11 cellular contexts compared by ENCODE assay signal in the genomic region with DNA sequence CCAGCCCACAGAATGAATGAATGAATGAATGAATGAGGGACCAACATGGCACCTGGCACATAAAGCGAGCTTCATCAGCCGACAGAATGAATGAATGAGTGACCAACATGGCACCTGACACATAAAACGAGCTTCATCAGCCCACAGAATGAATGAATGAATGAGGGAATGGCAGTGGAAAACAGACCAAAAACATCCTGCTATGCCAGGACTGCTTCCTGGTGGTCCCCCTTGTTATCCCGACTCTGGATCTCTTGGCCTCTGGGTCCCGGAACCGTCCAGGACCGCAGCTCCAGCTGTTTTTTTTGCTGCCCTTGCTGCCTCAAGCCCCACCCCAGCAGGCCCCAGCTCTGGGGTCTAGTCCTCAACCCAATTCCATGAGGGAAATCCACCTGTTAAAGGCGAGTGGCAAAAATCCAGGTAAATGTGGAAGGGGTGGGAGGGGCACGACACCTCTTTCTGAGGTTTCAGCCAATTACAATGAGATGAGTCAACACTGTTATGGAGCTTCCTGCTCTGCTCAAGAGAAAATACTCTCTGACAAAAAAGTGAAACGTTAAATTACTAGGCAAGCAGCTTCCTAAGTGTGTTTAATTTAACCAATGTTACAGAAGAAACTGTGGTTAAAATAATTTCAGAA.
A peak's percentile ranks its signal among the peaks of the same experiment; 100 is the strongest.
DNase-seq lines count a peak whose midpoint lies in the region; ATAC-seq and TF ChIP-seq lines count a peak whose summit lies in the region.
"Had no signal": no experiment of that assay in that cellular context is flagged by ENCODE, and none has a peak within 500 bp of the region (broad histone marks: within the 10 kb centered on the region; RNA-seq: fewer than 3 reads in every experiment).

No MANE protein-coding gene starts in this region.

- H3K9me3 ChIP-seq in psoas muscle: no peaks in the 10 kb centered on the region

- H3K4me1 ChIP-seq in mesendoderm (ENCODE audit: control insufficient read depth, low read depth, low read length): peaks cover 2% of the 10 kb centered on the region
- no peaks in the 10 kb centered on the region for H3K4me1 ChIP-seq in psoas muscle

- intact Hi-C loops in psoas muscle (cut with DNase I): no loop called here

- TF ChIP-seq CTCF in psoas muscle (IDR thresholded peaks at IDR 0.05): no peak

- H3K27me3 ChIP-seq in mesendoderm (ENCODE audit: insufficient read depth, low read length, poor library complexity) (no peaks in the 10 kb centered on the region), psoas muscle (ENCODE audit: insufficient read depth in 3 of 3, low read length in 2 of 3) (no peaks in the 10 kb centered on the region)
- H3K27me3 ChIP-seq: brain microvascular endothelial cell had no signal

- H3K79me2 ChIP-seq in mesendoderm (ENCODE audit: control insufficient read depth, insufficient read depth, low read length): no peaks in the 10 kb centered on the region

- no peak overlapping the region for H2AK5ac ChIP-seq in mesendoderm (ENCODE audit: low read length)

- no peak overlapping the region for H3K4ac ChIP-seq in mesendoderm (ENCODE audit: low read depth, low read length)

- H3K27ac ChIP-seq in mesendoderm (ENCODE audit: low read depth, low read length): no peak overlapping the region
- H3K27ac ChIP-seq in psoas muscle: no peak overlapping the region
- H3K27ac ChIP-seq: brain microvascular endothelial cell had no signal

- no peak overlapping the region for H2BK120ac ChIP-seq in mesendoderm (ENCODE audit: low read depth, low read length)

- H4K5ac ChIP-seq in mesendoderm (ENCODE audit: low read length): no peak overlapping the region

- H3K23ac ChIP-seq in mesendoderm (ENCODE audit: low read length): no peak overlapping the region

- WGBS in mesendoderm (ENCODE audit: extremely low coverage, insufficient coverage, low lambda C conversion rate): no CpG with 5 or more reads among the region's 10 CpGs
- WGBS in psoas muscle, 3 donors: 77 to 86% (median 85%) methylated on average over 10 of the region's 10 CpGs

- peak overlapping the region; percentile 49 for H3K4me3 ChIP-seq in Jurkat, Clone E6-1 (ENCODE audit: low read length)
- H3K4me3 ChIP-seq in mesendoderm (ENCODE audit: low read length) (no peak overlapping the region), psoas muscle (no peak overlapping the region)

- no peak for ATAC-seq in GM18517 (IDR thresholded peaks at IDR 0.05; ENCODE audit: unreplicated experiment)
- no peak for ATAC-seq in psoas muscle
- no peak for ATAC-seq in GM19397 (IDR thresholded peaks at IDR 0.05; ENCODE audit: unreplicated experiment)

- H2BK15ac ChIP-seq in mesendoderm (replicated peaks; ENCODE audit: low read depth): no peak overlapping the region

- no peak overlapping the region for H3K9ac ChIP-seq in mesendoderm (ENCODE audit: low read length)

- H4K8ac ChIP-seq in mesendoderm (ENCODE audit: low read depth, low read length): no peak overlapping the region

- DNase-seq in ELF-1 (ENCODE audit: low read depth, low spot score): peak; percentile 33
- peak; percentile 65 for DNase-seq in Jurkat, Clone E6-1 (ENCODE audit: low read depth, low spot score)
- DNase-seq in amniotic epithelial cell (ENCODE audit: low read depth): peak; percentile 31
- DNase-seq in mesendoderm: peak; percentile 38
- no peak for DNase-seq in NCI-H2227 treated with DMSO at 0.1 percent for 48 hours (lab: John Stamatoyannopoulos, UW)
- DNase-seq in psoas muscle: no peak
- DNase-seq: brain microvascular endothelial cell, COR-L47, NCI-H187 had no signal

- H2BK5ac ChIP-seq in mesendoderm (ENCODE audit: low read length): no peak overlapping the region

- no peak overlapping the region for H3K56ac ChIP-seq in mesendoderm (ENCODE audit: low read length)

- H3K18ac ChIP-seq in mesendoderm (ENCODE audit: low read length): no peak overlapping the region

- H3K36me3 ChIP-seq in mesendoderm (ENCODE audit: control insufficient read depth, insufficient read depth, low read length) (no peaks in the 10 kb centered on the region), psoas muscle (ENCODE audit: insufficient read depth in 1 of 2, low read depth in 1 of 2) (peaks cover 0 to 11% of the 10 kb centered on the region in 2 donors)

- H3K4me2 ChIP-seq in mesendoderm (ENCODE audit: low read length): no peak overlapping the region

- no peaks in the 10 kb centered on the region for H3K79me1 ChIP-seq in mesendoderm (ENCODE audit: low read length)

Comparison
In these comparisons a context has a peak if more than half of its experiments do, and no peak if none do; other contexts are left out.
1. DNase-seq: peak in ELF-1 (single experiment), Jurkat, Clone E6-1 (single experiment), amniotic epithelial cell (single experiment) and mesendoderm (single experiment); none in NCI-H2227 treated with DMSO at 0.1 percent for 48 hours (single experiment) and psoas muscle (0 of 2).